Comparison of ENCODE assay signal across 24 cellular contexts in the genomic region with DNA sequence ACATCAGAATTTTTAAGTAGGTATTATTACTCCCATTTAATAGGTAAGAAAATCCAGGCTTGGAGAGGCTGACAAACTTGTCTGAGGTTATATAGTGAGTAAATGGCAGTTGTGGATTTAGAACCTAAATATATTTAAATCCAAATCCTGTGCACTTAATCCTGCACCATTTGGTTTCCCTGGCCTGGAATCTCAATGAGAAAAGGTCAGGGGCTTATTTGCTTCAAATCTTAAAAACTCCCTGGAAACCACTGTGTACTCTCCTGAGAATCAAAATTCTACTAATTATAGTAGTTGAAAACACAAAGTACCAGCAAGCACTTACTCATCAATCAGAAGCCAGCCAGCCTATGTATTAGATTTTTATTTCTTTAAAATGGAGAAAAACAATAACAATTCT.
DNase-seq lines count a peak whose midpoint lies in the region; ATAC-seq, FAIRE-seq and TF ChIP-seq lines count a peak whose summit lies in the region.
"Had no signal": no experiment of that assay in that cellular context is flagged by ENCODE, and none has a peak within 500 bp of the region (broad histone marks: within the 10 kb centered on the region; RNA-seq: fewer than 3 reads in every experiment).

No MANE protein-coding gene starts in this region.

- H3K4me3 Mint-ChIP-seq in HFFc6: no peak overlapping the region
- H3K4me3 Mint-ChIP-seq: activated naive CD4-positive, alpha-beta T cell treated with anti-CD3 and anti-CD28 coated beads for 36 hours; stimulated activated memory B cell treated with anti-CD40 and anti-IgM and Interleukin-4, amounts not matched to agents 10 μg/mL and 1 μg/mL and 100 μg/mL, for 72 hours; T-helper 2 cell treated with Interferon-gamma antibody and Interleukin-4, amounts not matched to agents 5 μg/mL and 100 μg/mL, for 36 hours had no signal

- H2AK5ac ChIP-seq in mesendoderm (ENCODE audit: low read length): no peak overlapping the region

- peaks cover 20% of the 10 kb centered on the region for H3K36me3 ChIP-seq in A673 (ENCODE audit: insufficient read depth, low read length, poor library complexity, severe bottlenecking)
- H3K36me3 ChIP-seq in ectodermal cell (ENCODE audit: control insufficient read depth, insufficient read depth, low read length): peaks cover 9% of the 10 kb centered on the region
- H3K36me3 ChIP-seq in mesendoderm (ENCODE audit: control insufficient read depth, insufficient read depth, low read length): peaks cover 2% of the 10 kb centered on the region

- intact Hi-C loops in A673 (cut with micrococcal nuclease; ENCODE audit: unreplicated experiment): no loop called here
- intact Hi-C loops in lower leg skin (cut with DNase I; ENCODE audit: low total_unique reads): no loop called here

- H3K27ac Mint-ChIP-seq in HFFc6: peak overlapping the region; percentile 49
- H3K27ac Mint-ChIP-seq: activated naive CD4-positive, alpha-beta T cell treated with anti-CD3 and anti-CD28 coated beads for 36 hours; stimulated activated memory B cell treated with anti-CD40 and anti-IgM and Interleukin-4, amounts not matched to agents 10 μg/mL and 1 μg/mL and 100 μg/mL, for 72 hours; T-helper 2 cell treated with Interferon-gamma antibody and Interleukin-4, amounts not matched to agents 5 μg/mL and 100 μg/mL, for 36 hours had no signal

- H3K23ac ChIP-seq in mesendoderm (ENCODE audit: low read length): no peak overlapping the region

- peak overlapping the region; percentile 56 for H3K56ac ChIP-seq in mesendoderm (ENCODE audit: low read length)

- no TSS peak for BruUV-seq in A673 (replicated peaks; lab: Mats Ljungman, UMichigan)

- peak overlapping the region; percentile 69 for H2BK120ac ChIP-seq in mesendoderm (ENCODE audit: low read depth, low read length)

- H3K4me1 Mint-ChIP-seq in HFFc6 (ENCODE audit: low read depth): peaks cover 51% of the 10 kb centered on the region
- H3K4me1 Mint-ChIP-seq: stimulated activated memory B cell treated with anti-CD40 and anti-IgM and Interleukin-4, amounts not matched to agents 10 μg/mL and 1 μg/mL and 100 μg/mL, for 72 hours had no signal

- POLR2A ChIA-PET in A673 (lab: Charles Lee; ENCODE audit: low non-redundant PET): no interaction called here

- no peaks in the 10 kb centered on the region for H3K9me3 ChIP-seq in A673 (ENCODE audit: low read depth, low read length, poor library complexity, severe bottlenecking)
- H3K9me3 ChIP-seq in ectodermal cell (ENCODE audit: control insufficient read depth, low read length): no peaks in the 10 kb centered on the region
- H3K9me3 ChIP-seq: A549, SK-N-SH, testis had no signal

- H3K79me2 ChIP-seq in mesendoderm (ENCODE audit: control insufficient read depth, insufficient read depth, low read length): peaks cover 26% of the 10 kb centered on the region

- H3K4me2 ChIP-seq in mesendoderm (ENCODE audit: low read length): no peak overlapping the region
- H3K4me2 ChIP-seq: A549, SK-N-SH had no signal

- peaks cover 27% of the 10 kb centered on the region for H3K4me1 ChIP-seq in A673 (ENCODE audit: insufficient read depth, low read length, poor library complexity, severe bottlenecking)
- H3K4me1 ChIP-seq in ectodermal cell (ENCODE audit: control insufficient read depth, insufficient read depth, low read length): peaks cover 12% of the 10 kb centered on the region
- peaks cover 6% of the 10 kb centered on the region for H3K4me1 ChIP-seq in mesendoderm (ENCODE audit: control insufficient read depth, low read depth, low read length)

- H4K5ac ChIP-seq in mesendoderm (ENCODE audit: low read length): no peak overlapping the region

- no peaks in the 10 kb centered on the region for H3K9me3 Mint-ChIP-seq in HFFc6
- H3K9me3 Mint-ChIP-seq: activated naive CD4-positive, alpha-beta T cell treated with anti-CD3 and anti-CD28 coated beads for 36 hours; stimulated activated memory B cell treated with anti-CD40 and anti-IgM and Interleukin-4, amounts not matched to agents 10 μg/mL and 1 μg/mL and 100 μg/mL, for 72 hours; T-helper 2 cell treated with Interferon-gamma antibody and Interleukin-4, amounts not matched to agents 5 μg/mL and 100 μg/mL, for 36 hours had no signal

- FAIRE-seq in GM19239 (lab: Jason Lieb, UNC): no peak
- FAIRE-seq: A549 had no signal

- H3K4ac ChIP-seq in mesendoderm (ENCODE audit: low read depth, low read length): no peak overlapping the region

- H3K79me1 ChIP-seq in mesendoderm (ENCODE audit: low read length): peaks cover 6% of the 10 kb centered on the region

- H2BK15ac ChIP-seq in mesendoderm (replicated peaks; ENCODE audit: low read depth): no peak overlapping the region

- peak overlapping the region; percentile 47 for H3K9ac ChIP-seq in mesendoderm (ENCODE audit: low read length)
- H3K9ac ChIP-seq: GM23248, SK-N-SH had no signal

- no peak for TF ChIP-seq POLR2A in lower leg skin (IDR thresholded peaks at IDR 0.05)

- H3K27me3 Mint-ChIP-seq in HFFc6 (ENCODE audit: insufficient read depth): no peaks in the 10 kb centered on the region; the same call in 1 of the 2 replicates
- H3K27me3 Mint-ChIP-seq: stimulated activated memory B cell treated with anti-CD40 and anti-IgM and Interleukin-4, amounts not matched to agents 10 μg/mL and 1 μg/mL and 100 μg/mL, for 72 hours had no signal

- TF ChIP-seq CTCF in A673 (conservative IDR thresholded peaks at IDR 0.05; ENCODE audit: low read depth, low read length): no peak
- no peak for TF ChIP-seq CTCF in HFFc6 (IDR thresholded peaks at IDR 0.05)
- TF ChIP-seq CTCF in lower leg skin (IDR thresholded peaks at IDR 0.05): no peak

- H2BK5ac ChIP-seq in mesendoderm (ENCODE audit: low read length): no peak overlapping the region

- ATAC-seq in HG03442 (IDR thresholded peaks at IDR 0.05; ENCODE audit: unreplicated experiment): no peak
- ATAC-seq: A549; stimulated activated memory B cell treated with anti-CD40 and anti-IgM and Interleukin-4, amounts not matched to agents 10 μg/mL and 1 μg/mL and 100 μg/mL, for 72 hours had no signal

- H3K27ac ChIP-seq in A673 (ENCODE audit: low read depth, low read length, poor library complexity, severe bottlenecking) (peak overlapping the region; percentile 82), ectodermal cell (ENCODE audit: insufficient read depth, low read depth, low read length, poor library complexity, severe bottlenecking) (no peak overlapping the region), mesendoderm (ENCODE audit: low read depth, low read length) (no peak overlapping the region)
- H3K27ac ChIP-seq: GM23248, testis had no signal

- H3K27me3 ChIP-seq in A673 (replicated peaks; ENCODE audit: insufficient read depth, low read depth, low read length, poor library complexity): no peaks in the 10 kb centered on the region
- H3K27me3 ChIP-seq in ectodermal cell (ENCODE audit: control insufficient read depth, insufficient read depth, low read length, poor library complexity, severe bottlenecking): no peaks in the 10 kb centered on the region
- H3K27me3 ChIP-seq in mesendoderm (ENCODE audit: insufficient read depth, low read length, poor library complexity): no peaks in the 10 kb centered on the region
- H3K27me3 ChIP-seq: testis had no signal

- CTCF ChIA-PET in A673 (lab: Charles Lee): no interaction called here

- peak overlapping the region; percentile 93 for H3K18ac ChIP-seq in mesendoderm (ENCODE audit: low read length)

- H3K4me3 ChIP-seq in A673 (ENCODE audit: low read depth, low read length, poor library complexity, severe bottlenecking): peak overlapping the region; percentile 58
- peak overlapping the region; percentile 69 for H3K4me3 ChIP-seq in ectodermal cell (ENCODE audit: insufficient read depth, low read depth, low read length)
- no peak overlapping the region for H3K4me3 ChIP-seq in mesendoderm (ENCODE audit: low read length)
- H3K4me3 ChIP-seq in lower leg skin (ENCODE audit: low read depth, poor library complexity, severe bottlenecking): no peak overlapping the region
- H3K4me3 ChIP-seq: A549, GM23248, lung, testis had no signal

- H3K36me3 Mint-ChIP-seq in HFFc6 (ENCODE audit: low read depth): peaks cover 41% of the 10 kb centered on the region

- DNase-seq in A673 (ENCODE audit: low spot score) (no peak), HFFc6 (no peak), mesendoderm (no peak), GM19239 (ENCODE audit: insufficient read length, low spot score) (no peak), HUDEP-2 (lab: John Stamatoyannopoulos, UW; ENCODE audit: unreplicated experiment in 76 of 76) (no peak), lower leg skin (ENCODE audit: low spot score in 2 of 2) (no peak)
- DNase-seq: activated CD4-positive, alpha-beta T cell treated with anti-CD3 and anti-CD28 coated beads, Interleukin-2, amount 50 U/mL, for 4 hours; activated naive CD4-positive, alpha-beta T cell treated with anti-CD3 and anti-CD28 coated beads for 36 hours; anterior cingulate cortex; C1 segment of cervical spinal cord; cerebellar nuclear complex; effector CD8-positive, alpha-beta T cell; glutamatergic neuron; GM23248; NCI-H1105; NCI-H2081; SK-N-SH; testis had no signal

- H4K8ac ChIP-seq in mesendoderm (ENCODE audit: low read depth, low read length): peak overlapping the region; percentile 81

Comparison
In these comparisons a context has a peak if more than half of its experiments do, and no peak if none do; other contexts are left out.
1. H3K4me3 ChIP-seq: peak in A673 (single experiment) and ectodermal cell (single experiment); none in mesendoderm (single experiment) and lower leg skin (single experiment).